Comparison of ENCODE assay signal across 8 cellular contexts in genomic region chr13:27172495-27172842, GRCh38. TPM values are rescaled to one million over a fixed set of nuclear protein-coding genes. Genes with fewer than 3 reads are reported as not detected.
DNase-seq lines count a peak whose midpoint lies in the region; ATAC-seq and TF ChIP-seq lines count a peak whose summit lies in the region.

No MANE protein-coding gene starts in this region.

- peak; percentile 71 for DNase-seq in activated CD4-positive, alpha-beta T cell treated with anti-CD3 and anti-CD28 coated beads, Interleukin-2, amount 10 ng/mL, durations not matched to agents 24 days and 14 days
- DNase-seq in activated CD4-positive, alpha-beta T cell treated with anti-CD3 and anti-CD28 coated beads, Interleukin-2, amount 50 U/mL, for 48 hours: no peak
- DNase-seq in OCI-M1 (lab: John Stamatoyannopoulos, UW) (peak; percentile 73), cerebellum (ENCODE audit: low spot score) (peak; percentile 28), mucosa of descending colon (peak in 1 of 3 donors; percentile 25), NCI-H128 (lab: John Stamatoyannopoulos, UW; ENCODE audit: unreplicated experiment) (no peak), Ammon's horn (ENCODE audit: low spot score) (no peak), NCI-H2029 treated with DMSO at 0.1 percent for 48 hours (lab: John Stamatoyannopoulos, UW) (no peak)

- H3K27me3 Mint-ChIP-seq in activated CD4-positive, alpha-beta T cell treated with anti-CD3 and anti-CD28 coated beads, Interleukin-2, amount 10 ng/mL, durations not matched to agents 24 days and 14 days: no peaks in the 10 kb centered on the region

- no peaks in the 10 kb centered on the region for H3K36me3 ChIP-seq in mucosa of descending colon (ENCODE audit: low read depth)

- TF ChIP-seq CTCF in mucosa of descending colon (IDR thresholded peaks at IDR 0.05): no peak

- peak overlapping the region; percentile 38 for H3K4me3 ChIP-seq in mucosa of descending colon

- peaks cover 32% of the 10 kb centered on the region for H3K4me1 ChIP-seq in mucosa of descending colon (ENCODE audit: low read depth)

- peak overlapping the region; percentile 82 for H3K4me3 Mint-ChIP-seq in activated CD4-positive, alpha-beta T cell treated with anti-CD3 and anti-CD28 coated beads, Interleukin-2, amount 10 ng/mL, durations not matched to agents 24 days and 14 days

- no peak for ATAC-seq in mucosa of descending colon

- peak overlapping the region; percentile 83 for H3K27ac Mint-ChIP-seq in activated CD4-positive, alpha-beta T cell treated with anti-CD3 and anti-CD28 coated beads, Interleukin-2, amount 10 ng/mL, durations not matched to agents 24 days and 14 days

- H3K9me3 Mint-ChIP-seq in activated CD4-positive, alpha-beta T cell treated with anti-CD3 and anti-CD28 coated beads, Interleukin-2, amount 10 ng/mL, durations not matched to agents 24 days and 14 days: no peaks in the 10 kb centered on the region

- no peaks in the 10 kb centered on the region for H3K9me3 ChIP-seq in mucosa of descending colon

- intact Hi-C loops in activated CD4-positive, alpha-beta T cell treated with anti-CD3 and anti-CD28 coated beads, Interleukin-2, amount 10 ng/mL, durations not matched to agents 24 days and 14 days (cut with micrococcal nuclease): loop anchor here (1.0 to 10.0 kb wide), 4 partner anchors 23 to 282 kb away; partner anchors contain the start of genes MTIF3, RASL11A and RPL21
- intact Hi-C loops in mucosa of descending colon (cut with DNase I, micrococcal nuclease): loop anchor here in 1 of 2 donors (10.0 kb wide), 1 partner anchor 72 kb away; no protein-coding TSS in a partner anchor

- H3K4me1 Mint-ChIP-seq in activated CD4-positive, alpha-beta T cell treated with anti-CD3 and anti-CD28 coated beads, Interleukin-2, amount 10 ng/mL, durations not matched to agents 24 days and 14 days: peaks cover 45% of the 10 kb centered on the region

- H3K36me3 Mint-ChIP-seq in activated CD4-positive, alpha-beta T cell treated with anti-CD3 and anti-CD28 coated beads, Interleukin-2, amount 10 ng/mL, durations not matched to agents 24 days and 14 days (ENCODE audit: low read depth): peaks cover 2% of the 10 kb centered on the region

RNA-seq across cellular contexts. Expression of gene USP12, which starts 0.9 kb away (rescaled TPM):
- total RNA-seq in activated CD4-positive, alpha-beta T cell treated with anti-CD3 and anti-CD28 coated beads, Interleukin-2, amount 10 ng/mL, durations not matched to agents 24 days and 14 days: 40.6 and 47.0 TPM in 2 replicates
- total RNA-seq in cerebellum (38.6 TPM), mucosa of descending colon (10 to 100 TPM; 34.3 to 77.1 (median 45.0) TPM)

Comparison
In these comparisons a context has a peak if more than half of its experiments do, and no peak if none do; other contexts are left out.
1. DNase-seq: peak in activated CD4-positive, alpha-beta T cell treated with anti-CD3 and anti-CD28 coated beads, Interleukin-2, amount 10 ng/mL, durations not matched to agents 24 days and 14 days (single experiment), OCI-M1 (single experiment) and cerebellum (single experiment); none in activated CD4-positive, alpha-beta T cell treated with anti-CD3 and anti-CD28 coated beads, Interleukin-2, amount 50 U/mL, for 48 hours (0 of 2), NCI-H128 (single experiment), Ammon's horn (single experiment) and NCI-H2029 treated with DMSO at 0.1 percent for 48 hours (single experiment).